In genomic region chr20:59102722-59103415, GRCh38 we compare ENCODE assay signal across 19 cellular contexts.
DNase-seq lines count a peak whose midpoint lies in the region; ATAC-seq and TF ChIP-seq lines count a peak whose summit lies in the region.
"Had no signal": no experiment of that assay in that cellular context is flagged by ENCODE, and none has a peak within 500 bp of the region (broad histone marks: within the 10 kb centered on the region; RNA-seq: fewer than 3 reads in every experiment).

No MANE protein-coding gene starts in this region.

- H4K20me1 ChIP-seq in BLaER1 = no peaks in the 10 kb centered on the region

- no peak for TF ChIP-seq CTCF in left lung (IDR thresholded peaks at IDR 0.05)
- no peak for TF ChIP-seq CTCF in Peyer's patch (IDR thresholded peaks at IDR 0.05)

- H3K9me3 ChIP-seq in BLaER1 (no peaks in the 10 kb centered on the region), left lung (no peaks in the 10 kb centered on the region), Peyer's patch (no peaks in the 10 kb centered on the region)
- H3K9me3 ChIP-seq: adrenal gland, colonic mucosa, thyroid gland had no signal

- H3K27me3 ChIP-seq in BLaER1 = no peaks in the 10 kb centered on the region
- peaks cover 0 to 6% of the 10 kb centered on the region in 2 donors for H3K27me3 ChIP-seq in left lung
- no peaks in the 10 kb centered on the region for H3K27me3 ChIP-seq in Peyer's patch
- H3K27me3 ChIP-seq: adrenal gland, colonic mucosa, thyroid gland had no signal

- no peak overlapping the region for H3K9ac ChIP-seq in BLaER1

- H3K27ac ChIP-seq in BLaER1 (no peak overlapping the region), left lung (peak overlapping the region in 1 of 2 donors; percentile 77), Peyer's patch (no peak overlapping the region)
- H3K27ac ChIP-seq: adrenal gland, colonic mucosa, thyroid gland had no signal

- DNase-seq in CD1c-positive myeloid dendritic cell (ENCODE audit: extremely low spot score) = peak; percentile 32
- DNase-seq in NOMO-1 treated with DMSO at 0.1 percent for 48 hours (lab: John Stamatoyannopoulos, UW; ENCODE audit: unreplicated experiment) = peak; percentile 56
- DNase-seq in left lung = no peak
- DNase-seq in Peyer's patch = no peak
- no peak for DNase-seq in central memory CD4-positive, alpha-beta T cell
- no peak for DNase-seq in D341Med (ENCODE audit: low spot score)
- DNase-seq: activated CD4-positive, alpha-beta T cell treated with anti-CD3 and anti-CD28 coated beads, Interleukin-2, amount 50 U/mL, for 4 hours; adrenal gland; colonic mucosa; endodermal cell; H9; NCI-H1436 treated with DMSO at 0.1 percent for 48 hours; NCI-H526 treated with DMSO at 0.1 percent for 48 hours; nephron progenitor cell; SHP77; stimulated activated CD4-positive, alpha-beta T cell treated with anti-CD3 and anti-CD28 coated beads, Interleukin-2, amount 100 ng/mL, for 24 hours; stimulated activated naive CD4-positive, alpha-beta T cell; thyroid gland had no signal

- H3K4me2 ChIP-seq in BLaER1 = peak overlapping the region; percentile 10

- H3K4me1 ChIP-seq in BLaER1 = peaks cover 12% of the 10 kb centered on the region
- H3K4me1 ChIP-seq in left lung = peaks cover 0 to 37% of the 10 kb centered on the region in 2 donors
- H3K4me1 ChIP-seq in Peyer's patch = no peaks in the 10 kb centered on the region
- H3K4me1 ChIP-seq: adrenal gland, colonic mucosa had no signal

- intact Hi-C loops in left lung (cut with DNase I) = no loop called here

- H3K36me3 ChIP-seq in BLaER1 (no peaks in the 10 kb centered on the region), left lung (no peaks in the 10 kb centered on the region), Peyer's patch (no peaks in the 10 kb centered on the region)
- H3K36me3 ChIP-seq: adrenal gland, colonic mucosa, thyroid gland had no signal

- no peak overlapping the region for H3K4me3 ChIP-seq in BLaER1
- H3K4me3 ChIP-seq in left lung = no peak overlapping the region
- H3K4me3 ChIP-seq in Peyer's patch = no peak overlapping the region
- H3K4me3 ChIP-seq: adrenal gland, colonic mucosa, thyroid gland had no signal

- TF ChIP-seq POLR2A in Peyer's patch (IDR thresholded peaks at IDR 0.05) = no peak

- ATAC-seq in left lung = peak; percentile 21

Comparison
In these comparisons a context has a peak if more than half of its experiments do, and no peak if none do; other contexts are left out.
1. DNase-seq: peak in CD1c-positive myeloid dendritic cell (single experiment) and NOMO-1 treated with DMSO at 0.1 percent for 48 hours (single experiment); none in left lung (0 of 2), Peyer's patch (0 of 3), central memory CD4-positive, alpha-beta T cell (single experiment) and D341Med (single experiment).